In the genomic region with DNA sequence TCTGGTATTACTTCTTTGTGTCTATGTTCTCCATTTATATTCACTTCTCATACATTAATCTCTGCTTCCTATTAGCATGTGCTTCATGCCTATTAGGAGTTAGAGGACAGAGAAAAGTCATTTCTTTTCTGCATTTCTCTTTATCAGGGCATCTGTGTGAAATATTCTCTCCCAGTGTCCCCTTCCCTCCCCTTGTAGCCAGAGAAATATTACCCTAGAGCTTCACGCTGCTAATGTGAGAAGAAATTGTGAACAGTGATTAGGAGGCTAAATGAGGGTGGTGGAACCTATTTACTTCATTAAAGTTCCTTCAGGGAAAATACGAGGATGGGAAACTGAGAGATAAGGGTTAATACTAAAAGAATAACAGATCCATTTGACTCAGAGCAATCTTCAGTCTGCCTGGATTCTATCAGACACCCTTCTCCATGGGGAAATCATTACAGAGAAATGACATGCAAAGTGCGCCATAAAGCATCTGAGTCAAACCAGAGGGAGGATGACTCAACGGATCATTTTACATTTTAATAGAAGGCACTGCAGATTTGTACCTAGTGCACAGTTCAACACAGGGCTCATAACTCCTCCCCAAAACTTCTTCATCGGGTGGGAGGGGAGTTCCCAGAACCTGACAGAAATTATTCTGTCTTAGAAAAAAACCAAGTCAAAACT, we compare ENCODE assay signal across 9 cellular contexts.
DNase-seq lines count a peak whose midpoint lies in the region; ATAC-seq and TF ChIP-seq lines count a peak whose summit lies in the region.
"Had no signal": no experiment of that assay in that cellular context is flagged by ENCODE, and none has a peak within 500 bp of the region (broad histone marks: within the 10 kb centered on the region; RNA-seq: fewer than 3 reads in every experiment).

No MANE protein-coding gene starts in this region.

- H3K4me3 Mint-ChIP-seq in activated CD4-positive, alpha-beta T cell treated with anti-CD3 and anti-CD28 coated beads, Interleukin-2, amount 10 ng/mL, durations not matched to agents 7 days and 5 days: no peak overlapping the region
- H3K4me3 Mint-ChIP-seq in T-cell: no peak overlapping the region

- peaks cover 71% of the 10 kb centered on the region for H3K36me3 Mint-ChIP-seq in activated CD4-positive, alpha-beta T cell treated with anti-CD3 and anti-CD28 coated beads, Interleukin-2, amount 10 ng/mL, durations not matched to agents 7 days and 5 days (ENCODE audit: low read depth)
- peaks cover 54% of the 10 kb centered on the region for H3K36me3 Mint-ChIP-seq in T-cell

- H3K4me1 ChIP-seq in effector memory CD4-positive, alpha-beta T cell (ENCODE audit: control insufficient read depth, insufficient read depth, low read length, poor library complexity, severe bottlenecking): peaks cover 6% of the 10 kb centered on the region

- no peaks in the 10 kb centered on the region for H3K27me3 ChIP-seq in effector memory CD4-positive, alpha-beta T cell (replicated peaks; ENCODE audit: control insufficient read depth, insufficient read depth, low read length, poor library complexity, severe bottlenecking)

- no peak overlapping the region for H3K27ac ChIP-seq in effector memory CD4-positive, alpha-beta T cell (ENCODE audit: insufficient read depth, low read length, poor library complexity, severe bottlenecking)
- H3K27ac ChIP-seq: HL-60 had no signal

- no peaks in the 10 kb centered on the region for H3K36me3 ChIP-seq in effector memory CD4-positive, alpha-beta T cell (ENCODE audit: control insufficient read depth, insufficient read depth, low read length)

- H3K27ac Mint-ChIP-seq in activated CD4-positive, alpha-beta T cell treated with anti-CD3 and anti-CD28 coated beads, Interleukin-2, amount 10 ng/mL, durations not matched to agents 7 days and 5 days: no peak overlapping the region
- H3K27ac Mint-ChIP-seq in T-cell: peak overlapping the region; percentile 71 to 74

- TF ChIP-seq POLR2A in erythroblast (IDR thresholded peaks at IDR 0.05; ENCODE audit: low read length): no peak

- no peak for TF ChIP-seq CTCF in fibroblast of pulmonary artery (IDR thresholded peaks at IDR 0.05; ENCODE audit: low read length, missing control alignments)

- no peaks in the 10 kb centered on the region for H3K9me3 ChIP-seq in effector memory CD4-positive, alpha-beta T cell (ENCODE audit: control insufficient read depth, low read length)

- POLR2A ChIA-PET in activated CD4-positive, alpha-beta T cell treated with anti-CD3 and anti-CD28 coated beads, Interleukin-2, amount 10 ng/mL, durations not matched to agents 7 days and 5 days (lab: Charles Lee): no interaction called here
- POLR2A ChIA-PET in T-cell (lab: Charles Lee): no interaction called here

- H3K27me3 Mint-ChIP-seq in activated CD4-positive, alpha-beta T cell treated with anti-CD3 and anti-CD28 coated beads, Interleukin-2, amount 10 ng/mL, durations not matched to agents 7 days and 5 days: no peaks in the 10 kb centered on the region
- H3K27me3 Mint-ChIP-seq in T-cell: no peaks in the 10 kb centered on the region

- peak; percentile 23 to 48 (median 42) for ATAC-seq in T-cell (replicated peaks in 1 of 4)
- ATAC-seq in HG02981 (IDR thresholded peaks at IDR 0.05; ENCODE audit: unreplicated experiment): no peak

- H3K4me3 ChIP-seq in fibroblast of pulmonary artery (replicated peaks; ENCODE audit: low read depth, low read length): no peak overlapping the region
- no peak overlapping the region for H3K4me3 ChIP-seq in effector memory CD4-positive, alpha-beta T cell (ENCODE audit: insufficient read depth, low read depth, low read length, poor library complexity, severe bottlenecking)

- DNase-seq in activated CD4-positive, alpha-beta T cell treated with anti-CD3 and anti-CD28 coated beads for 48 hours: peak; percentile 70
- no peak for DNase-seq in activated CD4-positive, alpha-beta T cell treated with anti-CD3 and anti-CD28 coated beads, Interleukin-2, amount 10 ng/mL, durations not matched to agents 7 days and 5 days
- DNase-seq in T-cell (no peak), fibroblast of pulmonary artery (ENCODE audit: low read depth) (peak; percentile 72), erythroblast (lab: John Stamatoyannopoulos, UW) (no peak)
- peak; percentile 18 for DNase-seq in stimulated activated CD8-positive, alpha-beta memory T cell treated with anti-CD3 and anti-CD28 coated beads, Interleukin-7, amount 100 ng/mL, for 24 hours (ENCODE audit: low read depth)
- DNase-seq in effector memory CD4-positive, alpha-beta T cell: no peak

- peaks cover 19% of the 10 kb centered on the region for H3K9me3 Mint-ChIP-seq in activated CD4-positive, alpha-beta T cell treated with anti-CD3 and anti-CD28 coated beads, Interleukin-2, amount 10 ng/mL, durations not matched to agents 7 days and 5 days
- H3K9me3 Mint-ChIP-seq in T-cell: no peaks in the 10 kb centered on the region

- CTCF ChIA-PET in activated CD4-positive, alpha-beta T cell treated with anti-CD3 and anti-CD28 coated beads, Interleukin-2, amount 10 ng/mL, durations not matched to agents 7 days and 5 days (lab: Charles Lee): no interaction called here
- CTCF ChIA-PET in T-cell (lab: Charles Lee): interaction anchor here in 1 of 2 donors (0.6 kb wide), 1 partner anchor 85 kb away, joined by 4 read pairs; no protein-coding TSS in a partner anchor

- peaks cover 69% of the 10 kb centered on the region for H3K4me1 Mint-ChIP-seq in activated CD4-positive, alpha-beta T cell treated with anti-CD3 and anti-CD28 coated beads, Interleukin-2, amount 10 ng/mL, durations not matched to agents 7 days and 5 days
- peaks cover 82 to 93% (median 88%) of the 10 kb centered on the region in 3 donors for H3K4me1 Mint-ChIP-seq in T-cell

Comparison
In these comparisons a context has a peak if more than half of its experiments do, and no peak if none do; other contexts are left out.
1. DNase-seq: peak in activated CD4-positive, alpha-beta T cell treated with anti-CD3 and anti-CD28 coated beads for 48 hours (single experiment), fibroblast of pulmonary artery (single experiment) and stimulated activated CD8-positive, alpha-beta memory T cell treated with anti-CD3 and anti-CD28 coated beads, Interleukin-7, amount 100 ng/mL, for 24 hours (single experiment); none in activated CD4-positive, alpha-beta T cell treated with anti-CD3 and anti-CD28 coated beads, Interleukin-2, amount 10 ng/mL, durations not matched to agents 7 days and 5 days (single experiment), T-cell (0 of 34), effector memory CD4-positive, alpha-beta T cell (0 of 3) and erythroblast (0 of 2).